In the genomic region with DNA sequence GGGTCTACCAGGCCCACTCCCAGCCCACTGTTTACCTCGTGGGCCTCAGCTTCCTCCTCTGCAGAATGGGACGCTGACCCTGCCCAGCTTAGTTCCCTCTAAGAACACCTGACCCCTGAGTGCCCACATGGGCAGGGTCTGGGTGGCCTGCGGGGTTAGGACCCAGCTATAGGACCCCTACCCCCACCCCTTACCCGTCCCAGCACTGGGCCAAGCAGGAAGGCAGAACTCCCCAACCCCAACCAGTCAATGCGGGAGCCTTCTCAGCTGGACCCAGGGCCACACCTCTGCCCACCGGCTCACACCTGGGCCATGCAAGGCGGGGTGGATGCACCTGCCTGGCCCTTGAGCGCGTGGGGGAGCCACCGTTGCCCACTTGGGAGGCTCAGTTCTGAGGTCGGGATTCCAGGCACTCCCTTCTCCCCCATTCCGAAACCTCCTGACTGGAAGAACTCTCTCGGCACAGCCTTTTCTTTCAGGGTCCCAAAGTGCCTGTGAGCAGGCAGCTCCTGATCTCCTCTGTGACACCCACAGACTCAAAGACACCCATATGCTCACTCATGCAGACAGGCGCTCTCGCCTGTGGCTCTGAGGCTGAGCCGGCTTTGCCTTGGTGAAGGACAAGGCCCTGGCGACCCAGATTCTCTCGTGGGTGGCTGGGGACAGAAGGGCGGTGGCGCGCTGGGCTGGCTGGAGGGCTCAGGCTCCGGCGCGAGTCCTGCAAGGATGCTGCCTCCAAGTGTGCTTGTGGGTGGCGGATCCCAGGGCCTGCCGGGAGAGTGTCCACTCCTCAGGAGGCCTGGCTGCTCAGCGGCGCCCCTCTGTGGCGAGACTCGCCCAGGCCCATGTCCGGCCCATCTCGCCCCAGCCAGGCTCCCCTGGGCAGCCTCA, we compare ENCODE assay signal across 11 cellular contexts. TPM values are rescaled to one million over a fixed set of nuclear protein-coding genes. Genes with fewer than 3 reads are reported as not detected.
A peak's percentile ranks its signal among the peaks of the same experiment; 100 is the strongest.
DNase-seq lines count a peak whose midpoint lies in the region; ATAC-seq, FAIRE-seq and TF ChIP-seq lines count a peak whose summit lies in the region.
"Had no signal": no experiment of that assay in that cellular context is flagged by ENCODE, and none has a peak within 500 bp of the region (broad histone marks: within the 10 kb centered on the region; RNA-seq: fewer than 3 reads in every experiment).

No MANE protein-coding gene starts in this region.

- H3K36me3 Mint-ChIP-seq in activated CD4-positive, alpha-beta memory T cell treated with anti-CD3 and anti-CD28 coated beads for 36 hours = no peaks in the 10 kb centered on the region
- no peaks in the 10 kb centered on the region for H3K36me3 Mint-ChIP-seq in activated CD4-positive, alpha-beta memory T cell treated with anti-CD3 and anti-CD28 coated beads, Interleukin-2, amount 10 ng/mL, durations not matched to agents 7 days and 5 days (ENCODE audit: low read depth)
- H3K36me3 Mint-ChIP-seq: CD4-positive, CD25-positive, alpha-beta regulatory T cell had no signal

- no peak overlapping the region for H3K27ac Mint-ChIP-seq in activated CD4-positive, alpha-beta memory T cell treated with anti-CD3 and anti-CD28 coated beads for 36 hours
- H3K27ac Mint-ChIP-seq in activated CD4-positive, alpha-beta memory T cell treated with anti-CD3 and anti-CD28 coated beads, Interleukin-2, amount 10 ng/mL, durations not matched to agents 7 days and 5 days = no peak overlapping the region
- H3K27ac Mint-ChIP-seq: CD4-positive, CD25-positive, alpha-beta regulatory T cell had no signal

- TF ChIP-seq CTCF in RWPE2 (IDR thresholded peaks at IDR 0.05; ENCODE audit: poor library complexity, severe bottlenecking) = no peak

- DNase-seq in activated CD4-positive, alpha-beta memory T cell treated with anti-CD3 and anti-CD28 coated beads for 36 hours = peak; percentile 22
- no peak for DNase-seq in activated CD4-positive, alpha-beta memory T cell treated with anti-CD3 and anti-CD28 coated beads, Interleukin-2, amount 10 ng/mL, durations not matched to agents 7 days and 5 days
- DNase-seq in RWPE2 (ENCODE audit: low spot score) = no peak
- no peak for DNase-seq in left ventricle myocardium superior
- DNase-seq in stimulated activated naive CD8-positive, alpha-beta T cell treated with anti-CD3 and anti-CD28 coated beads, Interleukin-15, Interleukin-2, amounts not matched to agents 100 U/mL and 50 U/mL, for 24 hours = peak; percentile 17
- no peak for DNase-seq in HTR-8/SVneo (ENCODE audit: insufficient read length, low spot score)
- DNase-seq: CD4-positive, CD25-positive, alpha-beta regulatory T cell; nucleus accumbens had no signal

- H3K4me1 Mint-ChIP-seq in activated CD4-positive, alpha-beta memory T cell treated with anti-CD3 and anti-CD28 coated beads for 36 hours (ENCODE audit: low read depth) = peaks cover 8% of the 10 kb centered on the region
- H3K4me1 Mint-ChIP-seq in activated CD4-positive, alpha-beta memory T cell treated with anti-CD3 and anti-CD28 coated beads, Interleukin-2, amount 10 ng/mL, durations not matched to agents 7 days and 5 days = peaks cover 11% of the 10 kb centered on the region

- no peaks in the 10 kb centered on the region for H3K9me3 ChIP-seq in RWPE2 (ENCODE audit: severe bottlenecking)

- ATAC-seq in RWPE2 (ENCODE audit: low read depth) = peak; percentile 50; the same call in 2 of the 3 replicates
- peak; percentile 59 for ATAC-seq in left ventricle myocardium superior
- ATAC-seq in stimulated activated naive CD8-positive, alpha-beta T cell treated with anti-CD3 and anti-CD28 coated beads, Interleukin-15, Interleukin-2, amounts not matched to agents 100 U/mL and 50 U/mL, for 24 hours = no peak
- no peak for ATAC-seq in HG02571 (IDR thresholded peaks at IDR 0.05; ENCODE audit: unreplicated experiment)
- no peak for ATAC-seq in HG03097 (IDR thresholded peaks at IDR 0.05; ENCODE audit: low FRiP score, unreplicated experiment)

- H3K4me3 Mint-ChIP-seq in activated CD4-positive, alpha-beta memory T cell treated with anti-CD3 and anti-CD28 coated beads for 36 hours = no peak overlapping the region
- no peak overlapping the region for H3K4me3 Mint-ChIP-seq in activated CD4-positive, alpha-beta memory T cell treated with anti-CD3 and anti-CD28 coated beads, Interleukin-2, amount 10 ng/mL, durations not matched to agents 7 days and 5 days

- intact Hi-C loops in activated CD4-positive, alpha-beta memory T cell treated with anti-CD3 and anti-CD28 coated beads for 36 hours (cut with micrococcal nuclease) = no loop called here
- intact Hi-C loops in left ventricle myocardium superior (cut with micrococcal nuclease) = no loop called here

- peaks cover 25% of the 10 kb centered on the region for H3K27me3 ChIP-seq in RWPE2 (ENCODE audit: insufficient read depth, poor library complexity, severe bottlenecking)

- H3K27me3 Mint-ChIP-seq in activated CD4-positive, alpha-beta memory T cell treated with anti-CD3 and anti-CD28 coated beads for 36 hours = peaks cover 33% of the 10 kb centered on the region
- peaks cover 50% of the 10 kb centered on the region for H3K27me3 Mint-ChIP-seq in activated CD4-positive, alpha-beta memory T cell treated with anti-CD3 and anti-CD28 coated beads, Interleukin-2, amount 10 ng/mL, durations not matched to agents 7 days and 5 days

- H3K9me3 Mint-ChIP-seq in activated CD4-positive, alpha-beta memory T cell treated with anti-CD3 and anti-CD28 coated beads for 36 hours = no peaks in the 10 kb centered on the region
- H3K9me3 Mint-ChIP-seq in activated CD4-positive, alpha-beta memory T cell treated with anti-CD3 and anti-CD28 coated beads, Interleukin-2, amount 10 ng/mL, durations not matched to agents 7 days and 5 days = no peaks in the 10 kb centered on the region

- no peak overlapping the region for H3K27ac ChIP-seq in RWPE2 (ENCODE audit: poor library complexity, severe bottlenecking)
- H3K27ac ChIP-seq: HL-60 had no signal

- H3K4me1 ChIP-seq in RWPE2 (ENCODE audit: insufficient read depth, poor library complexity, severe bottlenecking) = no peaks in the 10 kb centered on the region

- CTCF ChIA-PET in activated CD4-positive, alpha-beta memory T cell treated with anti-CD3 and anti-CD28 coated beads for 36 hours (lab: Charles Lee) = interaction anchor here (1.1 kb wide), 1 partner anchor 15 kb away, joined by 4 read pairs; no protein-coding TSS in a partner anchor
- CTCF ChIA-PET in activated CD4-positive, alpha-beta memory T cell treated with anti-CD3 and anti-CD28 coated beads, Interleukin-2, amount 10 ng/mL, durations not matched to agents 7 days and 5 days (lab: Charles Lee) = no interaction called here

- POLR2A ChIA-PET in activated CD4-positive, alpha-beta memory T cell treated with anti-CD3 and anti-CD28 coated beads for 36 hours (lab: Charles Lee) = no interaction called here
- POLR2A ChIA-PET in activated CD4-positive, alpha-beta memory T cell treated with anti-CD3 and anti-CD28 coated beads, Interleukin-2, amount 10 ng/mL, durations not matched to agents 7 days and 5 days (lab: Charles Lee) = no interaction called here

- no peak overlapping the region for H3K4me3 ChIP-seq in RWPE2 (ENCODE audit: severe bottlenecking)

- FAIRE-seq in HTR-8/SVneo (lab: Jason Lieb, UNC) = no peak

- H3K36me3 ChIP-seq in RWPE2 (ENCODE audit: low read depth) = no peaks in the 10 kb centered on the region

RNA-seq across cellular contexts. Expression of a gene that starts 27.9 kb away (rescaled TPM):
- total RNA-seq in activated CD4-positive, alpha-beta memory T cell treated with anti-CD3 and anti-CD28 coated beads for 36 hours = 10 to 100 TPM; 20.7 to 22.2 TPM
- 10 to 100 TPM; 72.2 to 76.4 TPM for total RNA-seq in activated CD4-positive, alpha-beta memory T cell treated with anti-CD3 and anti-CD28 coated beads, Interleukin-2, amount 10 ng/mL, durations not matched to agents 7 days and 5 days
- total RNA-seq in left ventricle myocardium superior = 25.6 TPM

Comparison
In these comparisons a context has a peak if more than half of its experiments do, and no peak if none do; other contexts are left out.
1. DNase-seq: peak in activated CD4-positive, alpha-beta memory T cell treated with anti-CD3 and anti-CD28 coated beads for 36 hours (single experiment) and stimulated activated naive CD8-positive, alpha-beta T cell treated with anti-CD3 and anti-CD28 coated beads, Interleukin-15, Interleukin-2, amounts not matched to agents 100 U/mL and 50 U/mL, for 24 hours (single experiment); none in activated CD4-positive, alpha-beta memory T cell treated with anti-CD3 and anti-CD28 coated beads, Interleukin-2, amount 10 ng/mL, durations not matched to agents 7 days and 5 days (single experiment), RWPE2 (single experiment), left ventricle myocardium superior (single experiment) and HTR-8/SVneo (single experiment).
2. ATAC-seq: peak in RWPE2 (single experiment) and left ventricle myocardium superior (single experiment); none in stimulated activated naive CD8-positive, alpha-beta T cell treated with anti-CD3 and anti-CD28 coated beads, Interleukin-15, Interleukin-2, amounts not matched to agents 100 U/mL and 50 U/mL, for 24 hours (single experiment), HG02571 (single experiment) and HG03097 (single experiment).